In genomic region chr16:72729552-72729951, GRCh38 we compare ENCODE assay signal across 1 cellular context.
TF ChIP-seq lines count a peak whose summit lies in the region.

No MANE protein-coding gene starts in this region.

TF ChIP-seq in HepG2, 621 proteins besides CTCF, POLR2A, EP300 and RAD21:
- TF ChIP-seq ZBTB33 (CRISPR knock-in tag; IDR thresholded peaks at IDR 0.05) (0 out of 2 replicates have a peak, but pooled peaks have one; percentile 52), STAG1 (CRISPR knock-in tag; IDR thresholded peaks at IDR 0.05) (peak; percentile 30; the same call in 1 of the 2 replicates)
